Comparison of ENCODE assay signal across 2 cellular contexts in the genomic region with DNA sequence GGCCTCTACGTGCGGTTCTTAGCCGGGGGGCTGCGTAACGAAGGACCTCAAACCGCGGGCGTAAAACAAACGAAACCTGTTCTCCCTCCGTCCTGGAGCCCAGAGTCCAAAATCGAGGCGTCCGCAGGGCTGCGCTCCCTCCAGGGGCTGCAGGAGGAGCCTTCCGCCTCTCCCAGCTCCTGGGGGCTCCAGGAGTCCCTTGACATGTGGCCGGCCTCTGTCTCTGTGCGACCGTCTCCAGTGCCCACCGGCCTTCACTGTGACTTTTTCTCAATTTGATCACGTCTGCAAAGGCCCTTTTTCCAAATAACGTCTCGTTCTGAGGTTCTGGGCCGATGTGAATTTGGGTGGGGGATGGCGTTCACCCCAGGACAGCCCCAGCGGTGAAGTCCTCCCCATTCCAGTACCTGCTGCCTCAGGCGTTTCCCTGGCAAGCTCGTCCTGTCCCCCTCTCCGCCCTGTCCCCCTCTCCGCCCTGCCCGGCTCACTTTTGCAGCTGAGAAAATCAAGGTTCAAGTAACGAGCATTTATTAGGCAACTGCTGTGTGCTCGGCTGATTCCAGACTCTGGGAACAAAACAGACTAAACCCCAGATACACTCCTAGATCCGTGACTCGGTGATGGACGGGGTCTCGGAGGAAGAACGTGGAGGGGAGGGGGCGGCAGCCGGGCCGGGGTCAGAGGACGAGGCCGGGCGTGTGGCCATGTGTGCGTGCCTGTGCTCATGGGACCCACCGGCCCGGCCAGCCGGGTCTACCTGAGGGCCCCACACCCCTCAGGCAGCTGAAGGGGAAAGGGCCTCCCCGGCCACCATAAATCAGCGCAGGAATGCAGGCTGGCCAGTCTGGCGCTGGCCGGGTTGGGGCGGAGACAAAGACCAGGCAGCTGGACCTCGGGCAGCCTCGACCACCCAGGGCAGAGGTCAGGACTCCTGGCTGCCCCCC.
TF ChIP-seq lines count a peak whose summit lies in the region.

No MANE protein-coding gene starts in this region.

TF ChIP-seq in GM23338, 12 proteins besides CTCF, POLR2A, EP300 and RAD21:
- TF ChIP-seq POLR2AphosphoS5 (IDR thresholded peaks at IDR 0.05; ENCODE audit: low read depth), result no peak
- TF ChIP-seq NANOG (IDR thresholded peaks at IDR 0.05; ENCODE audit: borderline replicate concordance), result no peak
- no peak for TF ChIP-seq ZNF114 (CRISPR knock-in tag; IDR thresholded peaks at IDR 0.05)
- TF ChIP-seq, protein P1, sequence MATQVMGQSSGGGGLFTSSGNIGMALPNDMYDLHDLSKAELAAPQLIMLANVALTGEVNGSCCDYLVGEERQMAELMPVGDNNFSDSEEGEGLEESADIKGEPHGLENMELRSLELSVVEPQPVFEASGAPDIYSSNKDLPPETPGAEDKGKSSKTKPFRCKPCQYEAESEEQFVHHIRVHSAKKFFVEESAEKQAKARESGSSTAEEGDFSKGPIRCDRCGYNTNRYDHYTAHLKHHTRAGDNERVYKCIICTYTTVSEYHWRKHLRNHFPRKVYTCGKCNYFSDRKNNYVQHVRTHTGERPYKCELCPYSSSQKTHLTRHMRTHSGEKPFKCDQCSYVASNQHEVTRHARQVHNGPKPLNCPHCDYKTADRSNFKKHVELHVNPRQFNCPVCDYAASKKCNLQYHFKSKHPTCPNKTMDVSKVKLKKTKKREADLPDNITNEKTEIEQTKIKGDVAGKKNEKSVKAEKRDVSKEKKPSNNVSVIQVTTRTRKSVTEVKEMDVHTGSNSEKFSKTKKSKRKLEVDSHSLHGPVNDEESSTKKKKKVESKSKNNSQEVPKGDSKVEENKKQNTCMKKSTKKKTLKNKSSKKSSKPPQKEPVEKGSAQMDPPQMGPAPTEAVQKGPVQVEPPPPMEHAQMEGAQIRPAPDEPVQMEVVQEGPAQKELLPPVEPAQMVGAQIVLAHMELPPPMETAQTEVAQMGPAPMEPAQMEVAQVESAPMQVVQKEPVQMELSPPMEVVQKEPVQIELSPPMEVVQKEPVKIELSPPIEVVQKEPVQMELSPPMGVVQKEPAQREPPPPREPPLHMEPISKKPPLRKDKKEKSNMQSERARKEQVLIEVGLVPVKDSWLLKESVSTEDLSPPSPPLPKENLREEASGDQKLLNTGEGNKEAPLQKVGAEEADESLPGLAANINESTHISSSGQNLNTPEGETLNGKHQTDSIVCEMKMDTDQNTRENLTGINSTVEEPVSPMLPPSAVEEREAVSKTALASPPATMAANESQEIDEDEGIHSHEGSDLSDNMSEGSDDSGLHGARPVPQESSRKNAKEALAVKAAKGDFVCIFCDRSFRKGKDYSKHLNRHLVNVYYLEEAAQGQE (IDR thresholded peaks at IDR 0.05; ENCODE audit: unreplicated experiment), result no peak
- no peak for TF ChIP-seq JUNB (IDR thresholded peaks at IDR 0.05; ENCODE audit: unreplicated experiment)
- TF ChIP-seq ZNF331 (CRISPR knock-in tag; IDR thresholded peaks at IDR 0.05; ENCODE audit: low read depth), result no peak
- TF ChIP-seq, protein P2, sequence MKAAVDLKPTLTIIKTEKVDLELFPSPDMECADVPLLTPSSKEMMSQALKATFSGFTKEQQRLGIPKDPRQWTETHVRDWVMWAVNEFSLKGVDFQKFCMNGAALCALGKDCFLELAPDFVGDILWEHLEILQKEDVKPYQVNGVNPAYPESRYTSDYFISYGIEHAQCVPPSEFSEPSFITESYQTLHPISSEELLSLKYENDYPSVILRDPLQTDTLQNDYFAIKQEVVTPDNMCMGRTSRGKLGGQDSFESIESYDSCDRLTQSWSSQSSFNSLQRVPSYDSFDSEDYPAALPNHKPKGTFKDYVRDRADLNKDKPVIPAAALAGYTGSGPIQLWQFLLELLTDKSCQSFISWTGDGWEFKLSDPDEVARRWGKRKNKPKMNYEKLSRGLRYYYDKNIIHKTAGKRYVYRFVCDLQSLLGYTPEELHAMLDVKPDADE (IDR thresholded peaks at IDR 0.05), result no peak
- TF ChIP-seq EZH2phosphoT487 (IDR thresholded peaks at IDR 0.05; ENCODE audit: unreplicated experiment), result no peak

TF ChIP-seq in GM12878, 131 proteins besides CTCF, POLR2A, EP300 and RAD21:
- TF ChIP-seq MYC (IDR thresholded peaks at IDR 0.05; ENCODE audit: insufficient read depth, insufficient read length, insufficient replicate concordance, low read length, severe bottlenecking) (no peak), ZBED1 (IDR thresholded peaks at IDR 0.05; ENCODE audit: borderline replicate concordance) (no peak), MTA2 (IDR thresholded peaks at IDR 0.05; ENCODE audit: low read depth) (no peak), CHD4 (IDR thresholded peaks at IDR 0.05) (no peak), ZNF384 (IDR thresholded peaks at IDR 0.05; ENCODE audit: borderline replicate concordance, low read depth, low read length) (no peak), CHD2 (IDR thresholded peaks at IDR 0.05; ENCODE audit: borderline replicate concordance, low read depth, low read length) (no peak), SRF (IDR thresholded peaks at IDR 0.05; ENCODE audit: low read depth in 2 of 2, low read length in 2 of 2) (no peak), MXI1 (IDR thresholded peaks at IDR 0.05; ENCODE audit: low read depth, low read length) (no peak), IKZF2 (IDR thresholded peaks at IDR 0.05) (no peak), ZNF217 (IDR thresholded peaks at IDR 0.05) (no peak), STAT3 (IDR thresholded peaks at IDR 0.05; ENCODE audit: low read depth, low read length) (no peak), PAX8 (IDR thresholded peaks at IDR 0.05) (no peak), RCOR1 (conservative IDR thresholded peaks at IDR 0.05; ENCODE audit: low read depth, low read length) (no peak), PML (IDR thresholded peaks at IDR 0.05; ENCODE audit: low read length) (no peak), FOS (IDR thresholded peaks at IDR 0.05; ENCODE audit: borderline replicate concordance, extremely low read depth, insufficient read length) (no peak), SUZ12 (IDR thresholded peaks at IDR 0.05; ENCODE audit: unreplicated experiment) (no peak)
- TF ChIP-seq, protein P3, sequence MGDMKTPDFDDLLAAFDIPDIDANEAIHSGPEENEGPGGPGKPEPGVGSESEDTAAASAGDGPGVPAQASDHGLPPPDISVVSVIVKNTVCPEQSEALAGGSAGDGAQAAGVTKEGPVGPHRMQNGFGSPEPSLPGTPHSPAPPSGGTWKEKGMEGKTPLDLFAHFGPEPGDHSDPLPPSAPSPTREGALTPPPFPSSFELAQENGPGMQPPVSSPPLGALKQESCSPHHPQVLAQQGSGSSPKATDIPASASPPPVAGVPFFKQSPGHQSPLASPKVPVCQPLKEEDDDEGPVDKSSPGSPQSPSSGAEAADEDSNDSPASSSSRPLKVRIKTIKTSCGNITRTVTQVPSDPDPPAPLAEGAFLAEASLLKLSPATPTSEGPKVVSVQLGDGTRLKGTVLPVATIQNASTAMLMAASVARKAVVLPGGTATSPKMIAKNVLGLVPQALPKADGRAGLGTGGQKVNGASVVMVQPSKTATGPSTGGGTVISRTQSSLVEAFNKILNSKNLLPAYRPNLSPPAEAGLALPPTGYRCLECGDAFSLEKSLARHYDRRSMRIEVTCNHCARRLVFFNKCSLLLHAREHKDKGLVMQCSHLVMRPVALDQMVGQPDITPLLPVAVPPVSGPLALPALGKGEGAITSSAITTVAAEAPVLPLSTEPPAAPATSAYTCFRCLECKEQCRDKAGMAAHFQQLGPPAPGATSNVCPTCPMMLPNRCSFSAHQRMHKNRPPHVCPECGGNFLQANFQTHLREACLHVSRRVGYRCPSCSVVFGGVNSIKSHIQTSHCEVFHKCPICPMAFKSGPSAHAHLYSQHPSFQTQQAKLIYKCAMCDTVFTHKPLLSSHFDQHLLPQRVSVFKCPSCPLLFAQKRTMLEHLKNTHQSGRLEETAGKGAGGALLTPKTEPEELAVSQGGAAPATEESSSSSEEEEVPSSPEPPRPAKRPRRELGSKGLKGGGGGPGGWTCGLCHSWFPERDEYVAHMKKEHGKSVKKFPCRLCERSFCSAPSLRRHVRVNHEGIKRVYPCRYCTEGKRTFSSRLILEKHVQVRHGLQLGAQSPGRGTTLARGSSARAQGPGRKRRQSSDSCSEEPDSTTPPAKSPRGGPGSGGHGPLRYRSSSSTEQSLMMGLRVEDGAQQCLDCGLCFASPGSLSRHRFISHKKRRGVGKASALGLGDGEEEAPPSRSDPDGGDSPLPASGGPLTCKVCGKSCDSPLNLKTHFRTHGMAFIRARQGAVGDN (IDR thresholded peaks at IDR 0.05), result no peak
- TF ChIP-seq, protein P4, sequence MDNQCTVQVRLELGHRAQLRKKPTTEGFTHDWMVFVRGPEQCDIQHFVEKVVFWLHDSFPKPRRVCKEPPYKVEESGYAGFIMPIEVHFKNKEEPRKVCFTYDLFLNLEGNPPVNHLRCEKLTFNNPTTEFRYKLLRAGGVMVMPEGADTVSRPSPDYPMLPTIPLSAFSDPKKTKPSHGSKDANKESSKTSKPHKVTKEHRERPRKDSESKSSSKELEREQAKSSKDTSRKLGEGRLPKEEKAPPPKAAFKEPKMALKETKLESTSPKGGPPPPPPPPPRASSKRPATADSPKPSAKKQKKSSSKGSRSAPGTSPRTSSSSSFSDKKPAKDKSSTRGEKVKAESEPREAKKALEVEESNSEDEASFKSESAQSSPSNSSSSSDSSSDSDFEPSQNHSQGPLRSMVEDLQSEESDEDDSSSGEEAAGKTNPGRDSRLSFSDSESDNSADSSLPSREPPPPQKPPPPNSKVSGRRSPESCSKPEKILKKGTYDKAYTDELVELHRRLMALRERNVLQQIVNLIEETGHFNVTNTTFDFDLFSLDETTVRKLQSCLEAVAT (IDR thresholded peaks at IDR 0.05), result no peak
TF ChIP-seq in GM12878: peak in this region for 0.
